In the genomic region with DNA sequence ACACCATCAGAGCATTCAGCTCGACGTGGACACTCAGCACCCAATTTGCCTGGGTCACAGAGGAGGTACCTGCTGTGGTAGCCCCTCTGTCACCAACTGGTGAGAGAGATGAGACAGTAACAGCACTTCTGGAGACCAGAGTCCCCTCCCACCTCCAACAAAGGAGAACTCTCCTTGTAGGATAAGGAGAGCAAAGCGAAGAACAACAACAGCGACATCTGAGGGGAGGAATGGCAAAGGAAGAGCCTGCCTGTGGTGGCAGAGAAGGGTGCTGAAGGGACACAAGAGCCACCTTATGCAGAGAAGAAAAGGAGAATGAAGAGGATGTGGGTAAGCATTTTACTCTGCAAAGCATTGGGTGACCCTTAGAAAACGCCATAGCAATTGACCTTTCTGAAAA, we compare ENCODE assay signal across 6 cellular contexts.
"Had no signal": no experiment of that assay in that cellular context is flagged by ENCODE, and none has a peak within 500 bp of the region (broad histone marks: within the 10 kb centered on the region; RNA-seq: fewer than 3 reads in every experiment).

No MANE protein-coding gene starts in this region.

- H3K9ac ChIP-seq: GM23248 had no signal

- H3K4me3 ChIP-seq: GM23248, HAP-1, K562 had no signal

- ATAC-seq: HCT116, K562 had no signal

- H3K9me3 ChIP-seq: HAP-1 had no signal

- H2AFZ ChIP-seq: GM23248 had no signal

- H3K27ac Mint-ChIP-seq: HFFc6 had no signal

- DNase-seq: GM23248, HFFc6, IMR-90 had no signal

- H3K27ac ChIP-seq: GM23248 had no signal

- H3K4me3 Mint-ChIP-seq: HFFc6 had no signal

- H3K9me3 Mint-ChIP-seq: HFFc6 had no signal
